Comparison of ENCODE assay signal across 9 cellular contexts in genomic region chr19:18477974-18478373, GRCh38. TPM values are rescaled to one million over a fixed set of nuclear protein-coding genes. Genes with fewer than 3 reads are reported as not detected.
DNase-seq lines count a peak whose midpoint lies in the region; ATAC-seq and TF ChIP-seq lines count a peak whose summit lies in the region.
"Had no signal": no experiment of that assay in that cellular context is flagged by ENCODE, and none has a peak within 500 bp of the region (broad histone marks: within the 10 kb centered on the region; RNA-seq: fewer than 3 reads in every experiment).

No MANE protein-coding gene starts in this region.

- H3K18ac ChIP-seq in H9 (ENCODE audit: insufficient read length, low read depth, low read length) (no peak overlapping the region), mesendoderm (ENCODE audit: low read length) (no peak overlapping the region)

- H3K27ac ChIP-seq in layer of hippocampus (ENCODE audit: low read depth, low read length) (peak overlapping the region; percentile 71), stomach smooth muscle (ENCODE audit: low read length) (peak overlapping the region; percentile 49), H9 (ENCODE audit: insufficient read length, low read depth, low read length) (no peak overlapping the region), mesendoderm (ENCODE audit: low read depth, low read length) (no peak overlapping the region)

- H3K4me3 ChIP-seq in stomach smooth muscle (ENCODE audit: low read length in 2 of 2) (no peak overlapping the region), mesendoderm (ENCODE audit: low read length) (no peak overlapping the region)

- no peak overlapping the region for H2BK15ac ChIP-seq in H9 (ENCODE audit: low read depth, low read length)
- no peak overlapping the region for H2BK15ac ChIP-seq in mesendoderm (replicated peaks; ENCODE audit: low read depth)

- H3K4ac ChIP-seq in H9 (ENCODE audit: low read depth, low read length), result no peak overlapping the region
- H3K4ac ChIP-seq in mesendoderm (ENCODE audit: low read depth, low read length), result no peak overlapping the region

- H2AK5ac ChIP-seq in H9 (ENCODE audit: insufficient read length, low read length) (no peak overlapping the region), mesendoderm (ENCODE audit: low read length) (no peak overlapping the region)

- H3K79me1 ChIP-seq in H9 (ENCODE audit: insufficient read depth, low read depth, low read length, poor library complexity, severe bottlenecking) (peaks cover 2% of the 10 kb centered on the region), mesendoderm (ENCODE audit: low read length) (peaks cover 22% of the 10 kb centered on the region)

- no peak overlapping the region for H3K9ac ChIP-seq in stomach smooth muscle (ENCODE audit: low read length in 2 of 2)
- H3K9ac ChIP-seq in H9 (ENCODE audit: extremely low read depth, insufficient read length, low read length), result no peak overlapping the region
- H3K9ac ChIP-seq in mesendoderm (ENCODE audit: low read length), result no peak overlapping the region

- H3K9me3 ChIP-seq in stomach smooth muscle (ENCODE audit: control insufficient read depth in 2 of 2, low read length in 2 of 2), result no peaks in the 10 kb centered on the region
- no peaks in the 10 kb centered on the region for H3K9me3 ChIP-seq in H9 (ENCODE audit: control insufficient read depth, low read depth, low read length)

- H3K23me2 ChIP-seq in H9 (ENCODE audit: insufficient read length, low read depth, low read length, poor library complexity, severe bottlenecking), result no peaks in the 10 kb centered on the region

- H3K4me2 ChIP-seq in H9 (ENCODE audit: insufficient read depth, insufficient read length, low read length), result no peak overlapping the region
- no peak overlapping the region for H3K4me2 ChIP-seq in mesendoderm (ENCODE audit: low read length)

- no peak for TF ChIP-seq CTCF in H9 (conservative IDR thresholded peaks at IDR 0.05)

- H4K8ac ChIP-seq in H9 (replicated peaks; ENCODE audit: insufficient read length, low read depth, low read length) (no peak overlapping the region), mesendoderm (ENCODE audit: low read depth, low read length) (no peak overlapping the region)

- H2BK20ac ChIP-seq in H9 (ENCODE audit: low read depth, low read length, poor library complexity, severe bottlenecking), result no peak overlapping the region

- H3K36me3 ChIP-seq in stomach smooth muscle (ENCODE audit: control insufficient read depth in 2 of 2, insufficient read depth in 2 of 2, low read length in 2 of 2), result peaks cover 0 to 3% of the 10 kb centered on the region in 2 donors
- no peaks in the 10 kb centered on the region for H3K36me3 ChIP-seq in mesendoderm (ENCODE audit: control insufficient read depth, insufficient read depth, low read length)

- peaks cover 41% of the 10 kb centered on the region for H3K4me1 ChIP-seq in stomach smooth muscle (ENCODE audit: control insufficient read depth, insufficient read depth, low read length)
- no peaks in the 10 kb centered on the region; the same call in 1 of the 2 replicates for H3K4me1 ChIP-seq in H9 (ENCODE audit: insufficient read depth, low read length)
- no peaks in the 10 kb centered on the region for H3K4me1 ChIP-seq in mesendoderm (ENCODE audit: control insufficient read depth, low read depth, low read length)

- no peaks in the 10 kb centered on the region for H3K27me3 Mint-ChIP-seq in activated CD4-positive, alpha-beta T cell treated with anti-CD3 and anti-CD28 coated beads for 36 hours
- H3K27me3 Mint-ChIP-seq in activated CD4-positive, alpha-beta memory T cell treated with anti-CD3 and anti-CD28 coated beads, Interleukin-2, amount 10 ng/mL, durations not matched to agents 7 days and 5 days, result no peaks in the 10 kb centered on the region
- no peaks in the 10 kb centered on the region for H3K27me3 Mint-ChIP-seq in H9 (ENCODE audit: low read depth)

- intact Hi-C loops in activated CD4-positive, alpha-beta T cell treated with anti-CD3 and anti-CD28 coated beads for 36 hours (cut with DNase I, micrococcal nuclease), result loop anchor here (2.0 to 10.0 kb wide), 3 partner anchors 19 to 367 kb away; no protein-coding TSS in a partner anchor

- CTCF ChIA-PET in activated CD4-positive, alpha-beta T cell treated with anti-CD3 and anti-CD28 coated beads for 36 hours (lab: Charles Lee), result interaction anchor here (0.8 to 1.5 kb wide), 4 partner anchors 18 to 441 kb away, joined by 3 to 5 read pairs (median 3); partner anchors contain the start of genes COPE and DDX49
- CTCF ChIA-PET in activated CD4-positive, alpha-beta memory T cell treated with anti-CD3 and anti-CD28 coated beads, Interleukin-2, amount 10 ng/mL, durations not matched to agents 7 days and 5 days (lab: Charles Lee), result interaction anchor here (1.2 to 1.4 kb wide), 2 partner anchors 18 to 42 kb away, joined by 3 read pairs; no protein-coding TSS in a partner anchor

- H4K5ac ChIP-seq in H9 (ENCODE audit: insufficient read length, low read depth, low read length) (no peak overlapping the region), mesendoderm (ENCODE audit: low read length) (no peak overlapping the region)

- H2BK5ac ChIP-seq in H9 (ENCODE audit: insufficient read length, low read length), result no peak overlapping the region
- H2BK5ac ChIP-seq in mesendoderm (ENCODE audit: low read length), result no peak overlapping the region

- H3K27ac Mint-ChIP-seq in activated CD4-positive, alpha-beta T cell treated with anti-CD3 and anti-CD28 coated beads for 36 hours, result peak overlapping the region; percentile 95
- H3K27ac Mint-ChIP-seq in activated CD4-positive, alpha-beta memory T cell treated with anti-CD3 and anti-CD28 coated beads, Interleukin-2, amount 10 ng/mL, durations not matched to agents 7 days and 5 days, result peak overlapping the region; percentile 77
- peak overlapping the region in 1 of 3 experiments; percentile 7; a peak in 1 of 7 replicates for H3K27ac Mint-ChIP-seq in H9

- H3K9me3 Mint-ChIP-seq in activated CD4-positive, alpha-beta T cell treated with anti-CD3 and anti-CD28 coated beads for 36 hours (ENCODE audit: low read depth), result no peaks in the 10 kb centered on the region
- H3K9me3 Mint-ChIP-seq in activated CD4-positive, alpha-beta memory T cell treated with anti-CD3 and anti-CD28 coated beads, Interleukin-2, amount 10 ng/mL, durations not matched to agents 7 days and 5 days, result no peaks in the 10 kb centered on the region
- H3K9me3 Mint-ChIP-seq in H9, result no peaks in the 10 kb centered on the region; a peak in 1 of 5 replicates

- H4K20me1 ChIP-seq in H9 (ENCODE audit: control insufficient read depth, insufficient read depth, insufficient read length), result no peaks in the 10 kb centered on the region

- no peaks in the 10 kb centered on the region; the same call in 1 of the 2 replicates for H3K79me2 ChIP-seq in H9 (ENCODE audit: insufficient read depth, low read length)
- H3K79me2 ChIP-seq in mesendoderm (ENCODE audit: control insufficient read depth, insufficient read depth, low read length), result peaks cover 7% of the 10 kb centered on the region

- H3K36me3 Mint-ChIP-seq in activated CD4-positive, alpha-beta T cell treated with anti-CD3 and anti-CD28 coated beads for 36 hours (ENCODE audit: low read depth), result peaks cover 13% of the 10 kb centered on the region
- H3K36me3 Mint-ChIP-seq in activated CD4-positive, alpha-beta memory T cell treated with anti-CD3 and anti-CD28 coated beads, Interleukin-2, amount 10 ng/mL, durations not matched to agents 7 days and 5 days (ENCODE audit: low read depth), result peaks cover 17% of the 10 kb centered on the region
- peaks cover 0 to 3% (median 2%) of the 10 kb centered on the region in 3 experiments; a peak in 1 of 7 replicates for H3K36me3 Mint-ChIP-seq in H9 (ENCODE audit: insufficient read depth in 1 of 3, low read depth in 3 of 3)

- H3T11ph ChIP-seq in H9 (ENCODE audit: low read length), result no peak overlapping the region

- H3K14ac ChIP-seq in H9 (ENCODE audit: insufficient read depth, low read length), result no peak overlapping the region

- no peak overlapping the region for H4K91ac ChIP-seq in H9 (ENCODE audit: insufficient read length, low read depth, low read length)

- H2AFZ ChIP-seq in H9 (ENCODE audit: low read length), result no peak overlapping the region

- H3K27me3 ChIP-seq in layer of hippocampus (ENCODE audit: control insufficient read depth, insufficient read depth, low read length) (no peaks in the 10 kb centered on the region), stomach smooth muscle (ENCODE audit: control insufficient read depth in 1 of 2, insufficient read depth in 2 of 2, low read length in 2 of 2) (no peaks in the 10 kb centered on the region), H9 (ENCODE audit: insufficient read depth, low read length) (no peaks in the 10 kb centered on the region), mesendoderm (ENCODE audit: insufficient read depth, low read length, poor library complexity) (no peaks in the 10 kb centered on the region)

- H3K4me1 Mint-ChIP-seq in activated CD4-positive, alpha-beta T cell treated with anti-CD3 and anti-CD28 coated beads for 36 hours, result peaks cover 74% of the 10 kb centered on the region
- peaks cover 92% of the 10 kb centered on the region for H3K4me1 Mint-ChIP-seq in activated CD4-positive, alpha-beta memory T cell treated with anti-CD3 and anti-CD28 coated beads, Interleukin-2, amount 10 ng/mL, durations not matched to agents 7 days and 5 days
- H3K4me1 Mint-ChIP-seq in H9, result peaks cover 22 to 26% of the 10 kb centered on the region in 2 experiments

- POLR2A ChIA-PET in activated CD4-positive, alpha-beta T cell treated with anti-CD3 and anti-CD28 coated beads for 36 hours (lab: Charles Lee), result no interaction called here
- POLR2A ChIA-PET in activated CD4-positive, alpha-beta memory T cell treated with anti-CD3 and anti-CD28 coated beads, Interleukin-2, amount 10 ng/mL, durations not matched to agents 7 days and 5 days (lab: Charles Lee), result interaction anchor here (0.5 to 2.1 kb wide), 4 partner anchors 9 to 165 kb away, joined by 3 to 7 read pairs (median 4); partner anchors contain the start of gene FKBP8

- WGBS in H9 (ENCODE audit: extremely low coverage, insufficient read length, low lambda C conversion rate), result no CpG with 5 or more reads among the region's 8 CpGs
- no CpG with 5 or more reads among the region's 8 CpGs for WGBS in mesendoderm (ENCODE audit: extremely low coverage, insufficient coverage, low lambda C conversion rate)

- no peak overlapping the region for H3K56ac ChIP-seq in H9 (ENCODE audit: insufficient read length, low read depth, low read length)
- H3K56ac ChIP-seq in mesendoderm (ENCODE audit: low read length), result no peak overlapping the region

- no peak for DNase-seq in activated CD4-positive, alpha-beta T cell treated with anti-CD3 and anti-CD28 coated beads for 36 hours
- DNase-seq in activated CD4-positive, alpha-beta T cell treated with anti-CD3 and anti-CD28 coated beads for 48 hours, result no peak
- no peak for DNase-seq in activated CD4-positive, alpha-beta memory T cell treated with anti-CD3 and anti-CD28 coated beads, Interleukin-2, amount 10 ng/mL, durations not matched to agents 7 days and 5 days
- DNase-seq in H9, result no peak
- DNase-seq in mesendoderm, result no peak
- DNase-seq: NCI-H146 had no signal

- no peak for ATAC-seq in activated CD4-positive, alpha-beta T cell treated with anti-CD3 and anti-CD28 coated beads for 36 hours
- no peak for ATAC-seq in HG02610 (IDR thresholded peaks at IDR 0.05; ENCODE audit: unreplicated experiment)

- no peak overlapping the region for H3K4me3 Mint-ChIP-seq in activated CD4-positive, alpha-beta T cell treated with anti-CD3 and anti-CD28 coated beads for 36 hours
- H3K4me3 Mint-ChIP-seq in activated CD4-positive, alpha-beta memory T cell treated with anti-CD3 and anti-CD28 coated beads, Interleukin-2, amount 10 ng/mL, durations not matched to agents 7 days and 5 days, result no peak overlapping the region
- H3K4me3 Mint-ChIP-seq in H9, result no peak overlapping the region

- H2BK120ac ChIP-seq in H9 (ENCODE audit: low read depth, low read length, poor library complexity, severe bottlenecking) (no peak overlapping the region), mesendoderm (ENCODE audit: low read depth, low read length) (no peak overlapping the region)

- H2BK12ac ChIP-seq in H9 (ENCODE audit: insufficient read length, low read depth, low read length), result no peak overlapping the region

- H3K23ac ChIP-seq in H9 (ENCODE audit: insufficient read length, low read depth, low read length), result no peak overlapping the region
- H3K23ac ChIP-seq in mesendoderm (ENCODE audit: low read length), result no peak overlapping the region

RNA-seq across cellular contexts. Expression of gene ISYNA1, which starts 40.0 kb away (rescaled TPM):
- 10 to 100 TPM; 18.8 to 23.3 TPM for total RNA-seq in activated CD4-positive, alpha-beta T cell treated with anti-CD3 and anti-CD28 coated beads for 36 hours
- 10 to 100 TPM; 16.7 to 18.0 TPM for total RNA-seq in activated CD4-positive, alpha-beta memory T cell treated with anti-CD3 and anti-CD28 coated beads, Interleukin-2, amount 10 ng/mL, durations not matched to agents 7 days and 5 days
- total RNA-seq in H9 (2021), result 241 and 255 TPM in 2 replicates
- 76.6 TPM for polyA plus RNA-seq in mesendoderm (2013, experiment 1 of 2)
- 79.2 TPM for polyA plus RNA-seq in mesendoderm (2013, experiment 2 of 2)

RNA-seq across cellular contexts. Expression of gene ELL, which starts 43.9 kb away (rescaled TPM):
- total RNA-seq in activated CD4-positive, alpha-beta T cell treated with anti-CD3 and anti-CD28 coated beads for 36 hours, result 10 to 100 TPM; 20.2 to 21.4 TPM
- total RNA-seq in activated CD4-positive, alpha-beta memory T cell treated with anti-CD3 and anti-CD28 coated beads, Interleukin-2, amount 10 ng/mL, durations not matched to agents 7 days and 5 days, result 10 to 100 TPM; 26.2 to 26.3 TPM
- 15.5 and 17.0 TPM in 2 replicates for total RNA-seq in H9 (2021)
- polyA plus RNA-seq in mesendoderm (2013, experiment 1 of 2), result 9.6 TPM
- polyA plus RNA-seq in mesendoderm (2013, experiment 2 of 2), result 9.3 TPM

RNA-seq across cellular contexts. Expression of gene SSBP4, which starts 58.8 kb away (rescaled TPM):
- total RNA-seq in activated CD4-positive, alpha-beta T cell treated with anti-CD3 and anti-CD28 coated beads for 36 hours, result 10 to 100 TPM; 71.7 to 79.3 TPM
- 100 to 1,000 TPM; 140 to 153 TPM for total RNA-seq in activated CD4-positive, alpha-beta memory T cell treated with anti-CD3 and anti-CD28 coated beads, Interleukin-2, amount 10 ng/mL, durations not matched to agents 7 days and 5 days
- total RNA-seq in H9 (2021), result 46.1 and 50.0 TPM in 2 replicates
- polyA plus RNA-seq in mesendoderm (2013, experiment 1 of 2), result 35.0 TPM
- polyA plus RNA-seq in mesendoderm (2013, experiment 2 of 2), result 35.5 TPM

Comparison
In these comparisons a context has a peak if more than half of its experiments do, and no peak if none do; other contexts are left out.
1. H3K27ac ChIP-seq: peak in layer of hippocampus (single experiment) and stomach smooth muscle (single experiment); none in H9 (single experiment) and mesendoderm (single experiment).